Comparison of ENCODE assay signal across 24 cellular contexts in the genomic region with DNA sequence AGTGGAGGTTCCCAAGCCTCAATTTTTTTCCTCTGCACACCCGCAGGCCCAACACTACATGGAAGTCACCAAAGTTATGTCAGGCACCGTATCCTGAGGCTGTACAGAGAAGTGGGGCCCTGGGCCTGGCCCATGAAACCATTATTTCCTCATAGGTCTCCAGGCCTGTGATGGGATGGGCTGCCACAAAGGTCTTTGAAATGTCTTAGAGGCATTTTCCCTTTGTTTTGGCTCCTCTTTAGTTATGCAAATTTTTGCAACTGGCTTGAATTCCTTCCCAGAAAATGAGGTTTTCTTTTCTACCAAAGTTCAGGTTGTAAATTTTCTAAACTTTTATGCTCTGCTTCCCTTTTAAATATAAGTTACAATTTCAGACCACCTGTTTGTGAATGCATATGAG.
"Had no signal": no experiment of that assay in that cellular context is flagged by ENCODE, and none has a peak within 500 bp of the region (broad histone marks: within the 10 kb centered on the region; RNA-seq: fewer than 3 reads in every experiment).

No MANE protein-coding gene starts in this region.

- H3K36me3 ChIP-seq: left lung, pancreas, prostate gland, suprapubic skin, thoracic aorta, tibial nerve, uterus had no signal

- H3K4me2 ChIP-seq: hepatocyte had no signal

- H3K27me3 ChIP-seq: hepatocyte, left lung, pancreas, suprapubic skin, tibial nerve, uterus had no signal

- ATAC-seq: left colon; left lung; naive thymus-derived CD8-positive, alpha-beta T cell; pancreas; right cardiac atrium; sciatic nerve; stimulated activated naive B cell treated with anti-CD40 and anti-IgM and Interleukin-4, amounts not matched to agents 10 μg/mL and 1 μg/mL and 100 μg/mL, for 72 hours; stimulated activated naive CD8-positive, alpha-beta T cell treated with anti-CD3 and anti-CD28 coated beads, Interleukin-15, Interleukin-2, amounts not matched to agents 100 U/mL and 50 U/mL, for 24 hours had no signal

- H3K4me1 ChIP-seq: left lung, pancreas, prostate gland, suprapubic skin, tibial nerve, uterus had no signal

- H3K9me3 ChIP-seq: left lung, pancreas, prostate gland, suprapubic skin, thoracic aorta, tibial nerve, uterus had no signal

- DNase-seq: kidney; left colon; left lung; naive thymus-derived CD8-positive, alpha-beta T cell; nucleus accumbens; pancreas; posterior cingulate gyrus; retina; right cardiac atrium; stimulated activated CD4-positive, alpha-beta T cell treated with anti-CD3 and anti-CD28 coated beads, Interleukin-12 subunit alpha, Interleukin-12 subunit beta, amount 100 ng/mL, for 4 hours; stimulated activated CD4-positive, alpha-beta T cell treated with anti-CD3 and anti-CD28 coated beads, Interleukin-15, amount 100 ng/mL, for 24 hours; stimulated activated CD4-positive, alpha-beta T cell treated with anti-CD3 and anti-CD28 coated beads, Interleukin-2, amount 100 ng/mL, for 24 hours; stimulated activated CD4-positive, alpha-beta T cell treated with anti-CD3 and anti-CD28 coated beads, Interleukin-4, amount 100 ng/mL, for 1 hour; stimulated activated naive B cell treated with anti-CD40 and anti-IgM and Interleukin-4, amounts not matched to agents 10 μg/mL and 1 μg/mL and 100 μg/mL, for 72 hours; stimulated activated naive CD8-positive, alpha-beta T cell treated with anti-CD3 and anti-CD28 coated beads, Interleukin-15, Interleukin-2, amounts not matched to agents 100 U/mL and 50 U/mL, for 24 hours; uterus had no signal

- H3K79me2 ChIP-seq: hepatocyte had no signal

- H2AFZ ChIP-seq: hepatocyte had no signal

- H3K4me3 ChIP-seq: hepatocyte, left lung, pancreas, prostate gland, skin epidermis, suprapubic skin, thoracic aorta, tibial nerve, uterus had no signal

- H3K27ac ChIP-seq: hepatocyte, left lung, pancreas, prostate gland, skin epidermis, suprapubic skin, thoracic aorta, tibial nerve, uterus had no signal

- FAIRE-seq: islet of Langerhans, kidney, pancreas had no signal
